ENCODE assay signal across 10 cellular contexts in genomic region chr10:117541909-117542705, GRCh38. TPM values are rescaled to one million over a fixed set of nuclear protein-coding genes. Genes with fewer than 3 reads are reported as not detected.
DNase-seq lines count a peak whose midpoint lies in the region; ATAC-seq and TF ChIP-seq lines count a peak whose summit lies in the region.
"Had no signal": no experiment of that assay in that cellular context is flagged by ENCODE, and none has a peak within 500 bp of the region (broad histone marks: within the 10 kb centered on the region; RNA-seq: fewer than 3 reads in every experiment).

No MANE protein-coding gene starts in this region.

- H3K36me3 ChIP-seq in SJCRH30, result no peaks in the 10 kb centered on the region
- H3K36me3 ChIP-seq in psoas muscle (ENCODE audit: insufficient read depth in 1 of 2, low read depth in 1 of 2), result no peaks in the 10 kb centered on the region
- H3K36me3 ChIP-seq in PC-3 (ENCODE audit: low read depth, low read length), result no peaks in the 10 kb centered on the region

- H3K27me3 ChIP-seq in SJCRH30 (peaks cover 13% of the 10 kb centered on the region; the same call in 1 of the 2 replicates), psoas muscle (ENCODE audit: insufficient read depth in 3 of 3, low read length in 2 of 3) (peaks cover 0 to 96% (median 28%) of the 10 kb centered on the region in 3 donors), PC-3 (ENCODE audit: low read length) (peaks cover 25% of the 10 kb centered on the region)

- H3K27ac Mint-ChIP-seq in stimulated activated memory B cell treated with anti-CD40 and anti-IgM and Interleukin-4, amounts not matched to agents 10 μg/mL and 1 μg/mL and 100 μg/mL, for 72 hours, result no peak overlapping the region

- no peaks in the 10 kb centered on the region for H3K9me3 Mint-ChIP-seq in stimulated activated memory B cell treated with anti-CD40 and anti-IgM and Interleukin-4, amounts not matched to agents 10 μg/mL and 1 μg/mL and 100 μg/mL, for 72 hours

- H3K27ac ChIP-seq in SJCRH30, result peak overlapping the region; percentile 16; the same call in 1 of the 2 replicates
- peak overlapping the region; percentile 53 for H3K27ac ChIP-seq in psoas muscle
- H3K27ac ChIP-seq in PC-3 (ENCODE audit: low read length), result no peak overlapping the region
- H3K27ac ChIP-seq: C4-2B had no signal

- no TSS peak for BruUV-seq in PC-3 (replicated peaks; lab: Mats Ljungman, UMichigan)

- intact Hi-C loops in psoas muscle (cut with DNase I) (loop anchor here in 1 of 2 donors (5.0 to 10.0 kb wide), 2 partner anchors 193 to 505 kb away; partner anchors contain the start of gene RAB11FIP2), PC-3 (cut with micrococcal nuclease) (no loop called here)

- no peaks in the 10 kb centered on the region for H3K79me2 ChIP-seq in PC-3 (ENCODE audit: low read length)

- ATAC-seq in psoas muscle (peak; percentile 47 to 74 (median 64)), PC-3 (no peak)
- ATAC-seq in stimulated activated memory B cell treated with anti-CD40 and anti-IgM and Interleukin-4, amounts not matched to agents 10 μg/mL and 1 μg/mL and 100 μg/mL, for 72 hours, result no peak

- POLR2A ChIA-PET in PC-3 (lab: Charles Lee; ENCODE audit: unreplicated experiment), result no interaction called here

- H2AFZ ChIP-seq in PC-3 (ENCODE audit: low read length), result no peak overlapping the region

- H3K4me3 ChIP-seq in SJCRH30, result peak overlapping the region; percentile 64
- H3K4me3 ChIP-seq in foreskin fibroblast (ENCODE audit: low read depth in 1 of 2, low read length in 2 of 2), result peak overlapping the region; percentile 57 to 79
- H3K4me3 ChIP-seq in psoas muscle, result peak overlapping the region; percentile 68
- H3K4me3 ChIP-seq in PC-3 (ENCODE audit: low read length), result no peak overlapping the region

- CTCF ChIA-PET in PC-3 (lab: Charles Lee), result no interaction called here

- TF ChIP-seq CTCF in foreskin fibroblast (IDR thresholded peaks at IDR 0.05; ENCODE audit: low read depth, low read length) (no peak), psoas muscle (IDR thresholded peaks at IDR 0.05) (no peak), PC-3 (conservative IDR thresholded peaks at IDR 0.05; ENCODE audit: low read depth, low read length) (no peak)

- H3K9ac ChIP-seq in PC-3 (ENCODE audit: low read length), result no peak overlapping the region

- no peaks in the 10 kb centered on the region for H3K36me3 Mint-ChIP-seq in stimulated activated memory B cell treated with anti-CD40 and anti-IgM and Interleukin-4, amounts not matched to agents 10 μg/mL and 1 μg/mL and 100 μg/mL, for 72 hours

- DNase-seq in NCI-H345 (lab: John Stamatoyannopoulos, UW) (peak; percentile 7), NCI-H345 treated with DMSO at 0.1 percent for 48 hours (lab: John Stamatoyannopoulos, UW; ENCODE audit: unreplicated experiment) (no peak), SJCRH30 (peak; percentile 83 to 91), foreskin fibroblast (peak; percentile 91 to 92), psoas muscle (peak; percentile 61 to 89), PC-3 (no peak), SW480 (ENCODE audit: low spot score) (no peak)

- H3K4me1 Mint-ChIP-seq in stimulated activated memory B cell treated with anti-CD40 and anti-IgM and Interleukin-4, amounts not matched to agents 10 μg/mL and 1 μg/mL and 100 μg/mL, for 72 hours, result peaks cover 14% of the 10 kb centered on the region

- H3K4me1 ChIP-seq in SJCRH30 (peaks cover 3% of the 10 kb centered on the region; the same call in 1 of the 2 replicates), psoas muscle (peaks cover 14% of the 10 kb centered on the region), PC-3 (ENCODE audit: insufficient read depth, low read length) (0 out of 2 replicates have a peak, but pooled peaks cover 6% of the 10 kb centered on the region)

- no peak overlapping the region for H3K4me2 ChIP-seq in PC-3 (ENCODE audit: low read length)

- H3K27me3 Mint-ChIP-seq in stimulated activated memory B cell treated with anti-CD40 and anti-IgM and Interleukin-4, amounts not matched to agents 10 μg/mL and 1 μg/mL and 100 μg/mL, for 72 hours, result peaks cover 86% of the 10 kb centered on the region

- no peaks in the 10 kb centered on the region for H4K20me1 ChIP-seq in PC-3 (ENCODE audit: low read length)

- H3F3A ChIP-seq in PC-3 (ENCODE audit: low read length, unreplicated experiment), result no peaks in the 10 kb centered on the region

- H3K9me2 ChIP-seq in PC-3 (replicated peaks; ENCODE audit: low read length), result no peaks in the 10 kb centered on the region

- H3K4me3 Mint-ChIP-seq in stimulated activated memory B cell treated with anti-CD40 and anti-IgM and Interleukin-4, amounts not matched to agents 10 μg/mL and 1 μg/mL and 100 μg/mL, for 72 hours, result no peak overlapping the region

- 2 to 5% (median 4%) methylated on average over 54 to 62 of the region's 62 CpGs for WGBS in psoas muscle, 3 donors

- H3K9me3 ChIP-seq in SJCRH30 (replicated peaks), result no peaks in the 10 kb centered on the region
- no peaks in the 10 kb centered on the region for H3K9me3 ChIP-seq in psoas muscle
- H3K9me3 ChIP-seq in PC-3 (ENCODE audit: low read length), result no peaks in the 10 kb centered on the region

RNA-seq across cellular contexts. Expression of gene EMX2, which starts 0.4 kb away (rescaled TPM):
- 2.5 and 2.6 TPM in 2 replicates for total RNA-seq in SJCRH30 (2014; rRNA removed; shearing (Covaris generic))
- total RNA-seq in psoas muscle (1 to 10 TPM in 2 of 4 donors, under 1 TPM in 2; 0.69 to 3.3 (median 1.2) TPM), PC-3 (2014; rRNA removed) (not detected in 2 replicates)
- 1 to 10 TPM; 1.1 to 3.4 (median 1.2) TPM for polyA plus RNA-seq in psoas muscle
- total RNA-seq: T-helper 1 cell treated with Interleukin-12 subunit alpha and Interleukin-12 subunit beta and Interleukin-4 antibody, amounts not matched to agents 30 ng/mL and 1 ng/mL, for 36 hours had no signal

Comparison
In these comparisons a context has a peak if more than half of its experiments do, and no peak if none do; other contexts are left out.
1. DNase-seq: peak in NCI-H345 (single experiment), SJCRH30 (2 of 2), foreskin fibroblast (2 of 2) and psoas muscle (2 of 2); none in NCI-H345 treated with DMSO at 0.1 percent for 48 hours (single experiment), PC-3 (single experiment) and SW480 (single experiment).
2. ATAC-seq: peak in psoas muscle (4 of 4); none in stimulated activated memory B cell treated with anti-CD40 and anti-IgM and Interleukin-4, amounts not matched to agents 10 μg/mL and 1 μg/mL and 100 μg/mL, for 72 hours (single experiment) and PC-3 (single experiment).